ENCODE assay signal across 1 cellular context in genomic region chr6:56399250-56399671, GRCh38.
TF ChIP-seq lines count a peak whose summit lies in the region.

No MANE protein-coding gene starts in this region.

TF ChIP-seq in HepG2, 621 proteins besides CTCF, POLR2A, EP300 and RAD21 (continued from another document):
- TF ChIP-seq IRF2 (CRISPR knock-in tag; IDR thresholded peaks at IDR 0.05) = peak; percentile 10
- no peak for TF ChIP-seq HNF1B (CRISPR knock-in tag; IDR thresholded peaks at IDR 0.05)
- peak; percentile 90 for TF ChIP-seq FOSL2 (CRISPR knock-in tag; IDR thresholded peaks at IDR 0.05)
- no peak for TF ChIP-seq ZBTB21 (CRISPR knock-in tag; IDR thresholded peaks at IDR 0.05)
- TF ChIP-seq, protein P1, sequence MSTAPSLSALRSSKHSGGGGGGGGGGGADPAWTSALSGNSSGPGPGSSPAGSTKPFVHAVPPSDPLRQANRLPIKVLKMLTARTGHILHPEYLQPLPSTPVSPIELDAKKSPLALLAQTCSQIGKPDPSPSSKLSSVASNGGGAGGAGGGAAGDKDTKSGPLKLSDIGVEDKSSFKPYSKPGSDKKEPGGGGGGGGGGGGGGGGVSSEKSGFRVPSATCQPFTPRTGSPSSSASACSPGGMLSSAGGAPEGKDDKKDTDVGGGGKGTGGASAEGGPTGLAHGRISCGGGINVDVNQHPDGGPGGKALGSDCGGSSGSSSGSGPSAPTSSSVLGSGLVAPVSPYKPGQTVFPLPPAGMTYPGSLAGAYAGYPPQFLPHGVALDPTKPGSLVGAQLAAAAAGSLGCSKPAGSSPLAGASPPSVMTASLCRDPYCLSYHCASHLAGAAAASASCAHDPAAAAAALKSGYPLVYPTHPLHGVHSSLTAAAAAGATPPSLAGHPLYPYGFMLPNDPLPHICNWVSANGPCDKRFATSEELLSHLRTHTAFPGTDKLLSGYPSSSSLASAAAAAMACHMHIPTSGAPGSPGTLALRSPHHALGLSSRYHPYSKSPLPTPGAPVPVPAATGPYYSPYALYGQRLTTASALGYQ (CRISPR knock-in tag; IDR thresholded peaks at IDR 0.05) = no peak
- TF ChIP-seq CCDC6 (CRISPR knock-in tag; IDR thresholded peaks at IDR 0.05) = no peak
- no peak for TF ChIP-seq NFRKB (IDR thresholded peaks at IDR 0.05)
- no peak for TF ChIP-seq ARNT (IDR thresholded peaks at IDR 0.05)
- TF ChIP-seq, protein P2, sequence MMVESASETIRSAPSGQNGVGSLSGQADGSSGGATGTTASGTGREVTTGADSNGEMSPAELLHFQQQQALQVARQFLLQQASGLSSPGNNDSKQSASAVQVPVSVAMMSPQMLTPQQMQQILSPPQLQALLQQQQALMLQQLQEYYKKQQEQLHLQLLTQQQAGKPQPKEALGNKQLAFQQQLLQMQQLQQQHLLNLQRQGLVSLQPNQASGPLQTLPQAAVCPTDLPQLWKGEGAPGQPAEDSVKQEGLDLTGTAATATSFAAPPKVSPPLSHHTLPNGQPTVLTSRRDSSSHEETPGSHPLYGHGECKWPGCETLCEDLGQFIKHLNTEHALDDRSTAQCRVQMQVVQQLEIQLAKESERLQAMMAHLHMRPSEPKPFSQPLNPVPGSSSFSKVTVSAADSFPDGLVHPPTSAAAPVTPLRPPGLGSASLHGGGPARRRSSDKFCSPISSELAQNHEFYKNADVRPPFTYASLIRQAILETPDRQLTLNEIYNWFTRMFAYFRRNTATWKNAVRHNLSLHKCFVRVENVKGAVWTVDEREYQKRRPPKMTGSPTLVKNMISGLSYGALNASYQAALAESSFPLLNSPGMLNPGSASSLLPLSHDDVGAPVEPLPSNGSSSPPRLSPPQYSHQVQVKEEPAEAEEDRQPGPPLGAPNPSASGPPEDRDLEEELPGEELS (CRISPR knock-in tag; IDR thresholded peaks at IDR 0.05) = no peak
- no peak for TF ChIP-seq ZNF547 (CRISPR knock-in tag; IDR thresholded peaks at IDR 0.05)
- no peak for TF ChIP-seq ZNF326 (CRISPR knock-in tag; IDR thresholded peaks at IDR 0.05; ENCODE audit: borderline replicate concordance)
- TF ChIP-seq, protein P3, sequence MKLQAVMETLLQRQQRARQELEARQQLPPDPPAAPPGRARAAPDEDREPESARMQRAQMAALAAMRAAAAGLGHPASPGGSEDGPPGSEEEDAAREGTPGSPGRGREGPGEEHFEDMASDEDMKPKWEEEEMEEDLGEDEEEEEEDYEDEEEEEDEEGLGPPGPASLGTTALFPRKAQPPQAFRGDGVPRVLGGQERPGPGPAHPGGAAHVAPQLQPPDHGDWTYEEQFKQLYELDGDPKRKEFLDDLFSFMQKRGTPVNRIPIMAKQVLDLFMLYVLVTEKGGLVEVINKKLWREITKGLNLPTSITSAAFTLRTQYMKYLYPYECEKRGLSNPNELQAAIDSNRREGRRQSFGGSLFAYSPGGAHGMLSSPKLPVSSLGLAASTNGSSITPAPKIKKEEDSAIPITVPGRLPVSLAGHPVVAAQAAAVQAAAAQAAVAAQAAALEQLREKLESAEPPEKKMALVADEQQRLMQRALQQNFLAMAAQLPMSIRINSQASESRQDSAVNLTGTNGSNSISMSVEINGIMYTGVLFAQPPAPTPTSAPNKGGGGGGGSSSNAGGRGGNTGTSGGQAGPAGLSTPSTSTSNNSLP (IDR thresholded peaks at IDR 0.05; ENCODE audit: low read depth, low read length) = peak; percentile 100
- TF ChIP-seq ARNT2 (CRISPR knock-in tag; IDR thresholded peaks at IDR 0.05; ENCODE audit: low read depth) = no peak
- no peak for TF ChIP-seq ZNF569 (CRISPR knock-in tag; IDR thresholded peaks at IDR 0.05; ENCODE audit: borderline replicate concordance)
- no peak for TF ChIP-seq MTA3 (CRISPR knock-in tag; IDR thresholded peaks at IDR 0.05)
- peak; percentile 86 for TF ChIP-seq ATF3 (CRISPR knock-in tag; IDR thresholded peaks at IDR 0.05)
- TF ChIP-seq NFYC (CRISPR knock-in tag; IDR thresholded peaks at IDR 0.05) = no peak
- no peak for TF ChIP-seq FLYWCH1 (CRISPR knock-in tag; IDR thresholded peaks at IDR 0.05)
- TF ChIP-seq ZNF747 (CRISPR knock-in tag; IDR thresholded peaks at IDR 0.05; ENCODE audit: borderline replicate concordance) = no peak
- no peak for TF ChIP-seq ELF3 (CRISPR knock-in tag; IDR thresholded peaks at IDR 0.05)
- TF ChIP-seq POLR2AphosphoS5 (IDR thresholded peaks at IDR 0.05; ENCODE audit: low read depth, low read length) = no peak
- TF ChIP-seq JUNB (CRISPR knock-in tag; IDR thresholded peaks at IDR 0.05; ENCODE audit: borderline replicate concordance) = no peak
- TF ChIP-seq ZNF746 (CRISPR knock-in tag; IDR thresholded peaks at IDR 0.05) = no peak
- TF ChIP-seq SIX1 (CRISPR knock-in tag; IDR thresholded peaks at IDR 0.05; ENCODE audit: borderline replicate concordance) = no peak
- no peak for TF ChIP-seq ZNF772 (CRISPR knock-in tag; IDR thresholded peaks at IDR 0.05)
- no peak for TF ChIP-seq ZNF292 (CRISPR knock-in tag; IDR thresholded peaks at IDR 0.05; ENCODE audit: borderline replicate concordance, low read depth)
- TF ChIP-seq ZNF335 (CRISPR knock-in tag; IDR thresholded peaks at IDR 0.05) = no peak
- no peak for TF ChIP-seq ARID5B (CRISPR knock-in tag; IDR thresholded peaks at IDR 0.05)
- TF ChIP-seq, protein P4, sequence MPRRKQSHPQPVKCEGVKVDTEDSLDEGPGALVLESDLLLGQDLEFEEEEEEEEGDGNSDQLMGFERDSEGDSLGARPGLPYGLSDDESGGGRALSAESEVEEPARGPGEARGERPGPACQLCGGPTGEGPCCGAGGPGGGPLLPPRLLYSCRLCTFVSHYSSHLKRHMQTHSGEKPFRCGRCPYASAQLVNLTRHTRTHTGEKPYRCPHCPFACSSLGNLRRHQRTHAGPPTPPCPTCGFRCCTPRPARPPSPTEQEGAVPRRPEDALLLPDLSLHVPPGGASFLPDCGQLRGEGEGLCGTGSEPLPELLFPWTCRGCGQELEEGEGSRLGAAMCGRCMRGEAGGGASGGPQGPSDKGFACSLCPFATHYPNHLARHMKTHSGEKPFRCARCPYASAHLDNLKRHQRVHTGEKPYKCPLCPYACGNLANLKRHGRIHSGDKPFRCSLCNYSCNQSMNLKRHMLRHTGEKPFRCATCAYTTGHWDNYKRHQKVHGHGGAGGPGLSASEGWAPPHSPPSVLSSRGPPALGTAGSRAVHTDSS (CRISPR knock-in tag; conservative IDR thresholded peaks at IDR 0.05) = no peak
- no peak for TF ChIP-seq U2AF2 (IDR thresholded peaks at IDR 0.05; ENCODE audit: low read depth, low read length)
